17 cellular contexts compared by ENCODE assay signal in the genomic region with DNA sequence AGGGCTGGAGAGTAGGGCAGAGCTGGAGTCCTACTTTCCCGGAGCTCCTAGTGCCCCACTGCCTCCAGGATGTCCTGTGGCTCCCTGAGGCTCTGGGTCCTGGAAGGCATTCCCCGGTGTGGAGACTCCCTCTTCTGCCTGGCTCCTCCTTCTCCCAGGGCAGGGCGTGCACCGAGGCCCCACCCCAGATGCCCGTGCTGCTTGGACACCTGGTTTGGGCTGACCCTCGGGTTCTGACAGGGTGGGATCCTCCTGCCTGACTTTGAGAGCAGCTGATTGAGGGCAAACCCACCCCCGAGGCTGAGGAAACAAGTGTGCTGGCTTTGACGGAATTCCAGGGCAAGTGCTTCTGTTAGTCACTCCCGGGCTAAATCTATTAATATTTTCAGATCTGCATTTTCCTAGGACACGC. TPM values are rescaled to one million over a fixed set of nuclear protein-coding genes. Genes with fewer than 3 reads are reported as not detected.
DNase-seq lines count a peak whose midpoint lies in the region; ATAC-seq and TF ChIP-seq lines count a peak whose summit lies in the region.
"Had no signal": no experiment of that assay in that cellular context is flagged by ENCODE, and none has a peak within 500 bp of the region (broad histone marks: within the 10 kb centered on the region; RNA-seq: fewer than 3 reads in every experiment).

No MANE protein-coding gene starts in this region.

- no peak overlapping the region for H3K9ac ChIP-seq in H9 (ENCODE audit: extremely low read depth, insufficient read length, low read length)

- no peak overlapping the region for H3T11ph ChIP-seq in H9 (ENCODE audit: low read length)

- H2AFZ ChIP-seq in H9 (ENCODE audit: low read length), result no peak overlapping the region

- peak; percentile 73 for DNase-seq in H9
- DNase-seq in astrocyte of the spinal cord (ENCODE audit: low read depth, low spot score), result peak; percentile 28
- DNase-seq in hepatic stellate cell (ENCODE audit: low spot score), result peak; percentile 75
- no peak for DNase-seq in retinal pigment epithelial cell (ENCODE audit: low read depth)
- DNase-seq in natural killer cell treated with Interleukin-12 subunit alpha and Interleukin-12 subunit beta and Interleukin-15 and Interleukin-18, amount 100 ng/mL, for 72 hours (ENCODE audit: low spot score), result no peak
- no peak for DNase-seq in NCI-H1048 (lab: John Stamatoyannopoulos, UW)
- no peak for DNase-seq in SHP77 (lab: John Stamatoyannopoulos, UW)
- DNase-seq: activated CD4-positive, CD25-positive, alpha-beta regulatory T cell treated with anti-CD3 and anti-CD28 coated beads, Interleukin-2, amount 50 U/mL, for 72 hours; activated T-cell treated with anti-CD3 and anti-CD28 coated beads, Interleukin-2, amount 50 U/mL, for 24 hours; CD4-positive, CD25-positive, alpha-beta regulatory T cell; kidney glomerular epithelial cell; MM.1S; natural killer cell; NCI-H2171; small intestine had no signal

- peaks cover 31 to 37% of the 10 kb centered on the region in 2 experiments for H3K4me1 Mint-ChIP-seq in H9
- no peaks in the 10 kb centered on the region for H3K4me1 Mint-ChIP-seq in natural killer cell treated with Interleukin-12 subunit alpha and Interleukin-12 subunit beta and Interleukin-15 and Interleukin-18, amount 100 ng/mL, for 72 hours (ENCODE audit: low read depth in 2 of 2)
- H3K4me1 Mint-ChIP-seq: CD4-positive, CD25-positive, alpha-beta regulatory T cell; natural killer cell had no signal

- no peak for ATAC-seq in natural killer cell treated with Interleukin-12 subunit alpha and Interleukin-12 subunit beta and Interleukin-15 and Interleukin-18, amount 100 ng/mL, for 72 hours
- ATAC-seq in GM21576 (IDR thresholded peaks at IDR 0.05; ENCODE audit: unreplicated experiment), result no peak
- ATAC-seq: natural killer cell had no signal

- no peak for TF ChIP-seq CTCF in H9 (conservative IDR thresholded peaks at IDR 0.05)
- no peak for TF ChIP-seq CTCF in astrocyte of the spinal cord (IDR thresholded peaks at IDR 0.05; ENCODE audit: low read depth, low read length)
- TF ChIP-seq CTCF in retinal pigment epithelial cell (conservative IDR thresholded peaks at IDR 0.05; ENCODE audit: low read depth, low read length), result no peak

- peaks cover 13 to 61% (median 33%) of the 10 kb centered on the region in 3 experiments for H3K36me3 Mint-ChIP-seq in H9 (ENCODE audit: insufficient read depth in 1 of 3, low read depth in 3 of 3)
- H3K36me3 Mint-ChIP-seq in natural killer cell treated with Interleukin-12 subunit alpha and Interleukin-12 subunit beta and Interleukin-15 and Interleukin-18, amount 100 ng/mL, for 72 hours, result no peaks in the 10 kb centered on the region
- H3K36me3 Mint-ChIP-seq: CD4-positive, CD25-positive, alpha-beta regulatory T cell; natural killer cell had no signal

- no peaks in the 10 kb centered on the region for H3K23me2 ChIP-seq in H9 (ENCODE audit: insufficient read length, low read depth, low read length, poor library complexity, severe bottlenecking)

- H2BK20ac ChIP-seq in H9 (ENCODE audit: low read depth, low read length, poor library complexity, severe bottlenecking), result no peak overlapping the region

- no peak overlapping the region for H4K91ac ChIP-seq in H9 (ENCODE audit: insufficient read length, low read depth, low read length)

- H3K27ac ChIP-seq in H9 (ENCODE audit: insufficient read length, low read depth, low read length), result no peak overlapping the region
- H3K27ac ChIP-seq: HL-60 had no signal

- no peak overlapping the region for H2AK5ac ChIP-seq in H9 (ENCODE audit: insufficient read length, low read length)

- peaks cover 26% of the 10 kb centered on the region; the same call in 1 of the 2 replicates for H3K79me2 ChIP-seq in H9 (ENCODE audit: insufficient read depth, low read length)

- no peak overlapping the region for H3K56ac ChIP-seq in H9 (ENCODE audit: insufficient read length, low read depth, low read length)

- H2BK15ac ChIP-seq in H9 (ENCODE audit: low read depth, low read length), result no peak overlapping the region

- H2BK120ac ChIP-seq in H9 (ENCODE audit: low read depth, low read length, poor library complexity, severe bottlenecking), result no peak overlapping the region

- H4K20me1 ChIP-seq in H9 (ENCODE audit: control insufficient read depth, insufficient read depth, insufficient read length), result no peaks in the 10 kb centered on the region

- H3K4me3 ChIP-seq in astrocyte of the spinal cord (ENCODE audit: low read depth, low read length) (no peak overlapping the region), retinal pigment epithelial cell (ENCODE audit: low read length) (peak overlapping the region; percentile 42)

- H3K4ac ChIP-seq in H9 (ENCODE audit: low read depth, low read length), result no peak overlapping the region

- H3K27me3 ChIP-seq in H9 (ENCODE audit: insufficient read depth, low read length), result no peaks in the 10 kb centered on the region

- H3K18ac ChIP-seq in H9 (ENCODE audit: insufficient read length, low read depth, low read length), result no peak overlapping the region

- H3K27ac Mint-ChIP-seq in H9, result peak overlapping the region; percentile 21 to 82 (median 49); a peak in 4 of 7 replicates
- no peak overlapping the region for H3K27ac Mint-ChIP-seq in natural killer cell treated with Interleukin-12 subunit alpha and Interleukin-12 subunit beta and Interleukin-15 and Interleukin-18, amount 100 ng/mL, for 72 hours
- H3K27ac Mint-ChIP-seq: activated T-cell treated with anti-CD3 and anti-CD28 coated beads, Interleukin-2, amount 50 U/mL, for 24 hours; CD4-positive, CD25-positive, alpha-beta regulatory T cell; natural killer cell had no signal

- no peaks in the 10 kb centered on the region for H3K9me3 ChIP-seq in H9 (ENCODE audit: control insufficient read depth, low read depth, low read length)

- no peak overlapping the region for H3K4me2 ChIP-seq in H9 (ENCODE audit: insufficient read depth, insufficient read length, low read length)

- no peak overlapping the region for H2BK5ac ChIP-seq in H9 (ENCODE audit: insufficient read length, low read length)

- no peaks in the 10 kb centered on the region for H3K9me3 Mint-ChIP-seq in H9
- H3K9me3 Mint-ChIP-seq in natural killer cell treated with Interleukin-12 subunit alpha and Interleukin-12 subunit beta and Interleukin-15 and Interleukin-18, amount 100 ng/mL, for 72 hours, result no peaks in the 10 kb centered on the region
- H3K9me3 Mint-ChIP-seq: activated T-cell treated with anti-CD3 and anti-CD28 coated beads, Interleukin-2, amount 50 U/mL, for 24 hours; CD4-positive, CD25-positive, alpha-beta regulatory T cell; natural killer cell had no signal

- no peak overlapping the region for H4K8ac ChIP-seq in H9 (replicated peaks; ENCODE audit: insufficient read length, low read depth, low read length)

- no peaks in the 10 kb centered on the region for H3K27me3 Mint-ChIP-seq in H9 (ENCODE audit: low read depth)
- peaks cover 8 to 9% of the 10 kb centered on the region in 2 donors for H3K27me3 Mint-ChIP-seq in natural killer cell treated with Interleukin-12 subunit alpha and Interleukin-12 subunit beta and Interleukin-15 and Interleukin-18, amount 100 ng/mL, for 72 hours

- H3K23ac ChIP-seq in H9 (ENCODE audit: insufficient read length, low read depth, low read length), result no peak overlapping the region

- H3K14ac ChIP-seq in H9 (ENCODE audit: insufficient read depth, low read length), result no peak overlapping the region

- in situ Hi-C loops in astrocyte of the spinal cord (cut with HindIII; ENCODE audit: low sequenced_read_pairs), result no loop called here

- H4K5ac ChIP-seq in H9 (ENCODE audit: insufficient read length, low read depth, low read length), result no peak overlapping the region

- no peak overlapping the region for H2BK12ac ChIP-seq in H9 (ENCODE audit: insufficient read length, low read depth, low read length)

- no peak overlapping the region for H3K4me3 Mint-ChIP-seq in H9
- no peak overlapping the region for H3K4me3 Mint-ChIP-seq in natural killer cell treated with Interleukin-12 subunit alpha and Interleukin-12 subunit beta and Interleukin-15 and Interleukin-18, amount 100 ng/mL, for 72 hours
- H3K4me3 Mint-ChIP-seq: activated T-cell treated with anti-CD3 and anti-CD28 coated beads, Interleukin-2, amount 50 U/mL, for 24 hours; CD4-positive, CD25-positive, alpha-beta regulatory T cell; natural killer cell had no signal

- H3K4me1 ChIP-seq in H9 (ENCODE audit: insufficient read depth, low read length), result peaks cover 11% of the 10 kb centered on the region; the same call in 1 of the 2 replicates

- peaks cover 9% of the 10 kb centered on the region for H3K79me1 ChIP-seq in H9 (ENCODE audit: insufficient read depth, low read depth, low read length, poor library complexity, severe bottlenecking)

- WGBS in H9 (ENCODE audit: extremely low coverage, insufficient read length, low lambda C conversion rate), result no CpG with 5 or more reads among the region's 10 CpGs

RNA-seq across cellular contexts. Expression of a gene that starts 15.4 kb away (rescaled TPM):
- 127 and 133 TPM in 2 replicates for total RNA-seq in H9 (2021)
- total RNA-seq in natural killer cell treated with Interleukin-12 subunit alpha and Interleukin-12 subunit beta and Interleukin-15 and Interleukin-18, amount 100 ng/mL, for 72 hours, result under 1 TPM in 1 of 2 donors, not detected in 1; 0.33 TPM
- total RNA-seq: CD4-positive, CD25-positive, alpha-beta regulatory T cell; natural killer cell had no signal

Comparison
In these comparisons a context has a peak if more than half of its experiments do, and no peak if none do; other contexts are left out.
1. DNase-seq: peak in H9 (single experiment), astrocyte of the spinal cord (single experiment) and hepatic stellate cell (single experiment); none in retinal pigment epithelial cell (single experiment), natural killer cell treated with Interleukin-12 subunit alpha and Interleukin-12 subunit beta and Interleukin-15 and Interleukin-18, amount 100 ng/mL, for 72 hours (single experiment), NCI-H1048 (single experiment) and SHP77 (0 of 2).
2. H3K27ac Mint-ChIP-seq: peak in H9 (3 of 3); none in natural killer cell treated with Interleukin-12 subunit alpha and Interleukin-12 subunit beta and Interleukin-15 and Interleukin-18, amount 100 ng/mL, for 72 hours (0 of 2).
3. RNA of a gene that starts 15.4 kb away (total RNA-seq): 127 to 133 TPM in H9; 0.33 TPM in natural killer cell treated with Interleukin-12 subunit alpha and Interleukin-12 subunit beta and Interleukin-15 and Interleukin-18, amount 100 ng/mL, for 72 hours; every median in the first group is over 10 times any median in the second.